ENCODE assay signal across 7 cellular contexts in the genomic region with DNA sequence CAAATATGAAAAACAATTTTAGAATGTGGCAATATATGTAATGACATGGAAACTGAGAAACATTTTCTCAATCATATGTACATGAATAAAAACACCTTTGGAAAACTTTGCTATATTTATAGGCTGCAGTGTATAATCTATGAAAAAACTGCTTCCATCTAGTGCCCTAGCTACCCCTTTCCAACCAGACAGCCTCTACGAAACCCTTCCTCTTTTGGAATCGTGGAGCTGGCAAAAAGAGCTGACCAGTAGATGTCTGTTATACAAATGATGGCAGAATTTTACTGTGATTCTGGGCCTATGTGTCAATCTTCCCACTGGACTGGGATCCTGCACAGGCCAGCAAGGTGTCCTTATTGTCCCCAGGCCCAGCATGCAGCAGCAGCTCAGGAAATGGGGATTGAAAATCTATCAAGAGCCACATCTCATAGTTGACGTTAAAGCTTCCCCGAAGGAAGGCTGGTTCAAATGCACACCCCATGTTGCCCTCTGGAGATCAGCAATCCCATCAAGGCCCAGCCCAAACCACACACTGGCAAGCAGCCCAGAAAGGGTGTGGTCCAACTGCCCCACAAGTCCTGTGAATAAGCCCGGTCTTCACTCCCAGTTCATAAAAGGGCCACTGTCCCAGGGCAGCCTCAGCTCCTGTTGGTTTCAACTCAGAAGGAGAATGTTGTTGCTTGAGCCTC. TPM values are rescaled to one million over a fixed set of nuclear protein-coding genes. Genes with fewer than 3 reads are reported as not detected.
DNase-seq lines count a peak whose midpoint lies in the region; ATAC-seq and TF ChIP-seq lines count a peak whose summit lies in the region.

No MANE protein-coding gene starts in this region.

- no peak overlapping the region for H3K4me3 Mint-ChIP-seq in nephron
- no peak overlapping the region for H3K4me3 Mint-ChIP-seq in neural progenitor cell

- WGBS in esophagus muscularis mucosa = 30% methylated on average over 5 of the region's 5 CpGs

- H3K36me3 ChIP-seq in HCT116 (ENCODE audit: control insufficient read depth in 1 of 2, insufficient read depth in 2 of 2, low read length in 2 of 2) (no peaks in the 10 kb centered on the region), esophagus muscularis mucosa (no peaks in the 10 kb centered on the region), neural progenitor cell (no peaks in the 10 kb centered on the region)

- CTCF ChIA-PET in HCT116 (lab: Charles Lee) = interaction anchor here (1.4 kb wide), 1 partner anchor 15 kb away, joined by 5 read pairs; no protein-coding TSS in a partner anchor

- peak overlapping the region; percentile 83 for H3K4me2 ChIP-seq in HCT116 (ENCODE audit: low read length)
- no peak overlapping the region for H3K4me2 ChIP-seq in neural progenitor cell

- H3K9me3 ChIP-seq in HCT116 (ENCODE audit: control insufficient read depth in 1 of 2, insufficient read depth in 1 of 2, low read depth in 1 of 2, low read length in 2 of 2) (no peaks in the 10 kb centered on the region), esophagus muscularis mucosa (no peaks in the 10 kb centered on the region), neural progenitor cell (ENCODE audit: low read depth) (no peaks in the 10 kb centered on the region)

- TF ChIP-seq POLR2A in HCT116 (IDR thresholded peaks at IDR 0.05; ENCODE audit: borderline replicate concordance, extremely low read depth, insufficient read depth, insufficient read length) = no peak
- no peak for TF ChIP-seq POLR2A in esophagus muscularis mucosa (IDR thresholded peaks at IDR 0.05; ENCODE audit: low read depth)

- ATAC-seq in HCT116 (peak; percentile 93), GM19452 (IDR thresholded peaks at IDR 0.05; ENCODE audit: unreplicated experiment) (no peak)

- no peaks in the 10 kb centered on the region for H3K9me2 ChIP-seq in HCT116 (ENCODE audit: insufficient read depth)

- peak overlapping the region; percentile 72 for H2AFZ ChIP-seq in HCT116 (ENCODE audit: low read depth, low read length, poor library complexity, severe bottlenecking)
- no peak overlapping the region for H2AFZ ChIP-seq in neural progenitor cell (replicated peaks)

- H3K36me3 Mint-ChIP-seq in nephron (ENCODE audit: low read depth) (no peaks in the 10 kb centered on the region), neural progenitor cell (no peaks in the 10 kb centered on the region)

- H3K4me1 Mint-ChIP-seq in nephron = peaks cover 18% of the 10 kb centered on the region
- peaks cover 21% of the 10 kb centered on the region for H3K4me1 Mint-ChIP-seq in neural progenitor cell

- H3K27me3 Mint-ChIP-seq in nephron (ENCODE audit: low read depth) (peaks cover 5% of the 10 kb centered on the region), neural progenitor cell (ENCODE audit: insufficient read depth, low read depth) (peaks cover 7% of the 10 kb centered on the region)

- BruUV-seq in HCT116 (replicated peaks; lab: Mats Ljungman, UMichigan) = no TSS peak

- H4K20me1 ChIP-seq in HCT116 (ENCODE audit: insufficient read depth) = no peaks in the 10 kb centered on the region
- no peaks in the 10 kb centered on the region for H4K20me1 ChIP-seq in neural progenitor cell (ENCODE audit: low read depth)

- POLR2A ChIA-PET in HCT116 (lab: Charles Lee) = interaction anchor here (1.5 kb wide), 1 partner anchor 480 kb away, joined by 5 read pairs; no protein-coding TSS in a partner anchor

- no peaks in the 10 kb centered on the region for H3K9me3 Mint-ChIP-seq in nephron
- H3K9me3 Mint-ChIP-seq in neural progenitor cell = no peaks in the 10 kb centered on the region

- 0 out of 2 replicates have a peak, but pooled peaks have one; percentile 7 for TF ChIP-seq RAD21 in HCT116 (IDR thresholded peaks at IDR 0.05; ENCODE audit: low read depth)

- no peak for TF ChIP-seq EP300 in esophagus muscularis mucosa (IDR thresholded peaks at IDR 0.05)

- TF ChIP-seq CTCF in HCT116 (IDR thresholded peaks at IDR 0.05 in 2 of 3, conservative IDR thresholded peaks at IDR 0.05 in 1 of 3; ENCODE audit: borderline replicate concordance in 1 of 3, insufficient read depth in 1 of 3, low read depth in 2 of 3, low read length in 2 of 3) (no peak), esophagus muscularis mucosa (IDR thresholded peaks at IDR 0.05) (no peak), nephron (IDR thresholded peaks at IDR 0.05; ENCODE audit: unreplicated experiment in 3 of 3) (no peak), neural progenitor cell (IDR thresholded peaks at IDR 0.05) (no peak)

- H3K4me3 ChIP-seq in HCT116 (replicated peaks in 1 of 2; ENCODE audit: low read depth in 1 of 2, low read length in 2 of 2) (peak overlapping the region; percentile 10 to 49; a peak in 3 of 4 replicates), esophagus muscularis mucosa (peak overlapping the region in 2 of 4 donors; percentile 0 to 10), neural progenitor cell (no peak overlapping the region)

- no peaks in the 10 kb centered on the region for H3K79me2 ChIP-seq in HCT116 (ENCODE audit: insufficient read depth, low read length)
- H3K79me2 ChIP-seq in neural progenitor cell (ENCODE audit: low read depth) = no peaks in the 10 kb centered on the region

- intact Hi-C loops in HCT116 (cut with micrococcal nuclease) (no loop called here), esophagus muscularis mucosa (cut with DNase I) (no loop called here)

- peak overlapping the region; percentile 42 to 49 (median 48) for H3K27ac Mint-ChIP-seq in nephron
- no peak overlapping the region for H3K27ac Mint-ChIP-seq in neural progenitor cell

- H3F3A ChIP-seq in neural progenitor cell (ENCODE audit: low read depth) = no peaks in the 10 kb centered on the region

- H3K4me1 ChIP-seq in HCT116 (ENCODE audit: control insufficient read depth in 1 of 2, insufficient read depth in 2 of 2, low read length in 2 of 2) (peaks cover 22 to 34% of the 10 kb centered on the region in 2 experiments), esophagus muscularis mucosa (peaks cover 11 to 42% (median 30%) of the 10 kb centered on the region in 4 donors), neural progenitor cell (no peaks in the 10 kb centered on the region)

- DNase-seq in HCT116 (ENCODE audit: low read depth, low spot score) (peak; percentile 93), OCI-M1 (lab: John Stamatoyannopoulos, UW) (peak; percentile 98), esophagus muscularis mucosa (ENCODE audit: extremely low spot score) (peak; percentile 97), neural progenitor cell (ENCODE audit: low spot score) (no peak), T-helper 9 cell (no peak)

- RAD21 ChIA-PET in HCT116 (lab: Charles Lee; ENCODE audit: low non-redundant PET in 1 of 2, low total read pairs in 2 of 2, uncharacterized antibody in 2 of 2, unreplicated experiment in 2 of 2) = no interaction called here

- H3K9ac ChIP-seq in HCT116 (ENCODE audit: low read length) = peak overlapping the region; percentile 47
- H3K9ac ChIP-seq in neural progenitor cell = no peak overlapping the region

- H3K27me3 ChIP-seq in HCT116 (ENCODE audit: insufficient read depth, low read length) (no peaks in the 10 kb centered on the region), esophagus muscularis mucosa (no peaks in the 10 kb centered on the region), neural progenitor cell (no peaks in the 10 kb centered on the region)

- H3K27ac ChIP-seq in HCT116 (ENCODE audit: low read depth, low read length) (peak overlapping the region; percentile 59), esophagus muscularis mucosa (replicated peaks in 1 of 4) (peak overlapping the region; percentile 44 to 69 (median 52)), neural progenitor cell (no peak overlapping the region)

TF ChIP-seq in HCT116, 20 proteins besides CTCF, POLR2A, EP300 and RAD21 (continues in another document):
- peak; percentile 66 for TF ChIP-seq POLR2AphosphoS5 (IDR thresholded peaks at IDR 0.05; ENCODE audit: low read depth, low read length)
- TF ChIP-seq, protein P1, sequence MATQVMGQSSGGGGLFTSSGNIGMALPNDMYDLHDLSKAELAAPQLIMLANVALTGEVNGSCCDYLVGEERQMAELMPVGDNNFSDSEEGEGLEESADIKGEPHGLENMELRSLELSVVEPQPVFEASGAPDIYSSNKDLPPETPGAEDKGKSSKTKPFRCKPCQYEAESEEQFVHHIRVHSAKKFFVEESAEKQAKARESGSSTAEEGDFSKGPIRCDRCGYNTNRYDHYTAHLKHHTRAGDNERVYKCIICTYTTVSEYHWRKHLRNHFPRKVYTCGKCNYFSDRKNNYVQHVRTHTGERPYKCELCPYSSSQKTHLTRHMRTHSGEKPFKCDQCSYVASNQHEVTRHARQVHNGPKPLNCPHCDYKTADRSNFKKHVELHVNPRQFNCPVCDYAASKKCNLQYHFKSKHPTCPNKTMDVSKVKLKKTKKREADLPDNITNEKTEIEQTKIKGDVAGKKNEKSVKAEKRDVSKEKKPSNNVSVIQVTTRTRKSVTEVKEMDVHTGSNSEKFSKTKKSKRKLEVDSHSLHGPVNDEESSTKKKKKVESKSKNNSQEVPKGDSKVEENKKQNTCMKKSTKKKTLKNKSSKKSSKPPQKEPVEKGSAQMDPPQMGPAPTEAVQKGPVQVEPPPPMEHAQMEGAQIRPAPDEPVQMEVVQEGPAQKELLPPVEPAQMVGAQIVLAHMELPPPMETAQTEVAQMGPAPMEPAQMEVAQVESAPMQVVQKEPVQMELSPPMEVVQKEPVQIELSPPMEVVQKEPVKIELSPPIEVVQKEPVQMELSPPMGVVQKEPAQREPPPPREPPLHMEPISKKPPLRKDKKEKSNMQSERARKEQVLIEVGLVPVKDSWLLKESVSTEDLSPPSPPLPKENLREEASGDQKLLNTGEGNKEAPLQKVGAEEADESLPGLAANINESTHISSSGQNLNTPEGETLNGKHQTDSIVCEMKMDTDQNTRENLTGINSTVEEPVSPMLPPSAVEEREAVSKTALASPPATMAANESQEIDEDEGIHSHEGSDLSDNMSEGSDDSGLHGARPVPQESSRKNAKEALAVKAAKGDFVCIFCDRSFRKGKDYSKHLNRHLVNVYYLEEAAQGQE (IDR thresholded peaks at IDR 0.05; ENCODE audit: low read depth) = no peak
- peak; percentile 57 for TF ChIP-seq YY1 (IDR thresholded peaks at IDR 0.05; ENCODE audit: extremely low read depth, insufficient replicate concordance, low read depth, low read length)
- TF ChIP-seq, protein P2, sequence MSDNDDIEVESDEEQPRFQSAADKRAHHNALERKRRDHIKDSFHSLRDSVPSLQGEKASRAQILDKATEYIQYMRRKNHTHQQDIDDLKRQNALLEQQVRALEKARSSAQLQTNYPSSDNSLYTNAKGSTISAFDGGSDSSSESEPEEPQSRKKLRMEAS (IDR thresholded peaks at IDR 0.05) = peak; percentile 61; the same call in 1 of the 2 replicates
- TF ChIP-seq SIN3A (IDR thresholded peaks at IDR 0.05; ENCODE audit: low read depth) = no peak
- TF ChIP-seq JUND (IDR thresholded peaks at IDR 0.05) = peak; percentile 44; the same call in 1 of the 2 replicates

RNA-seq across cellular contexts. Expression of a gene that starts 8.9 kb away (rescaled TPM):
- total RNA-seq in HCT116 (2021; ENCODE audit: unreplicated experiment) = 36.7 TPM
- 13.1 and 14.7 TPM in 2 replicates for polyA plus RNA-seq in HCT116 (2012)
- total RNA-seq in esophagus muscularis mucosa = 10 to 100 TPM; 63.8 to 83.5 (median 66.5) TPM
- 29.3 and 33.8 TPM in 2 replicates for total RNA-seq in neural progenitor cell (ENCODE audit: low replicate concordance)

Comparison
In these comparisons a context has a peak if more than half of its experiments do, and no peak if none do; other contexts are left out.
1. DNase-seq: peak in HCT116 (single experiment), OCI-M1 (single experiment) and esophagus muscularis mucosa (single experiment); none in neural progenitor cell (single experiment) and T-helper 9 cell (single experiment).